ENCODE assay signal across 8 cellular contexts in the genomic region with DNA sequence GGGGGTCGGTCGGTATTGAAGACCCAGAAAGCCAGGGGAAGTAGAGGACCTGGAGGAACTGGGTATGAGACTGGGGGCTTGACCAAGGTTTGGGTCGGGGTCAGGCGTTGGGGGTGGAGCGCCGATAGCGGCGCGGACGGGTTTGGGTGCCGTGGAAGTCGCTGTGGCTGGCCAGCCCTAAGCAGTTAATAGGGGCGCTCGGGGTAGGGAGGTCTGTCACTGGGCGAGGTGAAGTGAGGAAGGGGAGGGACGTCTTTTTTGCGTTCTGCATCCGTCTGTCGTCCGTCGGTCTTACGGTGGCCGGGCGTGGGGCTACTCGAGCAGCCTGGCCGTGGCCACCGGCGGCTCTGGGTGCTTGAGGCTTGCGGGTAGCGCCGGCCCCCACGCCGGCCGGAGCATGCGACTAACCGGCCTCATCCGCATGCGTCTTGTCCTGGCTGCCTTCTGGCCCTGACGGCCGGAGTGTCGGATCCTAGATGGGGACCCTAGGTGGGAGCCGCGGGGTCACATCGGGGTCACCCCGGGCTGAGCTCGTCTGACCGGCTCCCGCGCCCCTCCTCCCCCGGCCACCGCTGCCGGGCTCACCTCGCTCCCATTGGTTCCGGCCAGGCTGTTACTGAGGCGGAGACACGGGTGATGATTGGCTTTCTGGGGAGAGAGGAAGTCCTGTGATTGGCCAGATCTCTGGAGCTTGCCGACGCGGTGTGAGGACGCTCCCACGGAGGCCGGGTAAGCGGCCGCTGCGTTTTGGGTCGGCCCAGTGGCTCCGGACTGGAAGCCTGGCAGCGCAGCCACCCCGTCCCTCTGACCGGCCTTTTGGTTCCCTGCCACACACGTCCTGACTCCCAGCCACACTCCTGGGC. TPM values are rescaled to one million over a fixed set of nuclear protein-coding genes. Genes with fewer than 3 reads are reported as not detected.
A peak's percentile ranks its signal among the peaks of the same experiment; 100 is the strongest.
DNase-seq lines count a peak whose midpoint lies in the region; ATAC-seq and TF ChIP-seq lines count a peak whose summit lies in the region.

No MANE protein-coding gene starts in this region.

- peak overlapping the region; percentile 89 for H3K9ac ChIP-seq in muscle layer of colon (ENCODE audit: low read length)

- peaks cover 72% of the 10 kb centered on the region for H3K4me1 Mint-ChIP-seq in stimulated activated effector memory CD8-positive, alpha-beta T cell treated with anti-CD3 and anti-CD28 coated beads, Interleukin-12 subunit alpha, Interleukin-12 subunit beta, amount 100 ng/mL, for 72 hours

- peak overlapping the region; percentile 98 for H3K27ac Mint-ChIP-seq in stimulated activated effector memory CD8-positive, alpha-beta T cell treated with anti-CD3 and anti-CD28 coated beads, Interleukin-12 subunit alpha, Interleukin-12 subunit beta, amount 100 ng/mL, for 72 hours

- H3K27me3 ChIP-seq in Peyer's patch (no peaks in the 10 kb centered on the region), esophagus muscularis mucosa (no peaks in the 10 kb centered on the region), muscle layer of colon (ENCODE audit: control insufficient read depth in 1 of 2, insufficient read depth in 2 of 2, low read length in 2 of 2) (no peaks in the 10 kb centered on the region)

- DNase-seq in DMS114 treated with DMSO at 0.1 percent for 48 hours (lab: John Stamatoyannopoulos, UW; ENCODE audit: unreplicated experiment) = peak; percentile 93
- peak; percentile 96 for DNase-seq in HuH-7.5 (ENCODE audit: low spot score)
- peak; percentile 91 to 96 (median 91) for DNase-seq in Peyer's patch
- peak; percentile 61 for DNase-seq in activated T-helper 1 cell treated with Interleukin-2 at 50 U/mL for 16 hours (ENCODE audit: low read depth)
- peak; percentile 98 for DNase-seq in esophagus muscularis mucosa (ENCODE audit: extremely low spot score)
- peak; percentile 66 to 91 for DNase-seq in stimulated activated effector memory CD8-positive, alpha-beta T cell treated with anti-CD3 and anti-CD28 coated beads, Interleukin-12 subunit alpha, Interleukin-12 subunit beta, amount 100 ng/mL, for 72 hours (ENCODE audit: low spot score in 2 of 2)

- H3K4me1 ChIP-seq in Peyer's patch (peaks cover 0 to 36% (median 14%) of the 10 kb centered on the region in 4 donors), esophagus muscularis mucosa (peaks cover 25 to 70% (median 58%) of the 10 kb centered on the region in 4 donors), muscle layer of colon (ENCODE audit: insufficient read depth, low read length) (peaks cover 33% of the 10 kb centered on the region)

- TF ChIP-seq POLR2A in Peyer's patch (IDR thresholded peaks at IDR 0.05) (peak; percentile 44 to 89), esophagus muscularis mucosa (IDR thresholded peaks at IDR 0.05; ENCODE audit: low read depth) (peak; percentile 78)

- H3K36me3 Mint-ChIP-seq in stimulated activated effector memory CD8-positive, alpha-beta T cell treated with anti-CD3 and anti-CD28 coated beads, Interleukin-12 subunit alpha, Interleukin-12 subunit beta, amount 100 ng/mL, for 72 hours = peaks cover 2% of the 10 kb centered on the region

- H3K9me3 Mint-ChIP-seq in stimulated activated effector memory CD8-positive, alpha-beta T cell treated with anti-CD3 and anti-CD28 coated beads, Interleukin-12 subunit alpha, Interleukin-12 subunit beta, amount 100 ng/mL, for 72 hours = no peaks in the 10 kb centered on the region

- no peak for TF ChIP-seq CTCF in Peyer's patch (IDR thresholded peaks at IDR 0.05)
- TF ChIP-seq CTCF in esophagus muscularis mucosa (IDR thresholded peaks at IDR 0.05) = peak in 1 of 3 experiments; percentile 7

- H3K36me3 ChIP-seq in Peyer's patch = peaks cover 0 to 51% (median 0%) of the 10 kb centered on the region in 3 donors
- H3K36me3 ChIP-seq in esophagus muscularis mucosa = peaks cover 40 to 53% (median 48%) of the 10 kb centered on the region in 4 donors
- H3K36me3 ChIP-seq in muscle layer of colon (ENCODE audit: insufficient read depth, low read length) = peaks cover 25% of the 10 kb centered on the region

- H3K27ac ChIP-seq in Peyer's patch (peak overlapping the region; percentile 97 to 100 (median 97)), esophagus muscularis mucosa (replicated peaks in 1 of 4) (peak overlapping the region; percentile 97 to 98 (median 98)), muscle layer of colon (ENCODE audit: low read depth, low read length) (peak overlapping the region; percentile 97)

- intact Hi-C loops in esophagus muscularis mucosa (cut with DNase I) = loop anchor here (5.0 kb wide), 1 partner anchor 308 kb away; a partner anchor contains a TSS

- peak overlapping the region; percentile 72 to 80 (median 79) for H3K4me3 ChIP-seq in Peyer's patch
- peak overlapping the region; percentile 64 to 86 (median 73) for H3K4me3 ChIP-seq in esophagus muscularis mucosa
- H3K4me3 ChIP-seq in muscle layer of colon (ENCODE audit: low read depth in 1 of 2, low read length in 2 of 2) = peak overlapping the region; percentile 47 to 91

- peak; percentile 38 for ATAC-seq in GM21423 (IDR thresholded peaks at IDR 0.05; ENCODE audit: unreplicated experiment)
- peak; percentile 65 for ATAC-seq in stimulated activated effector memory CD8-positive, alpha-beta T cell treated with anti-CD3 and anti-CD28 coated beads, Interleukin-12 subunit alpha, Interleukin-12 subunit beta, amount 100 ng/mL, for 72 hours

- no peak for TF ChIP-seq EP300 in esophagus muscularis mucosa (IDR thresholded peaks at IDR 0.05)

- H3K4me3 Mint-ChIP-seq in stimulated activated effector memory CD8-positive, alpha-beta T cell treated with anti-CD3 and anti-CD28 coated beads, Interleukin-12 subunit alpha, Interleukin-12 subunit beta, amount 100 ng/mL, for 72 hours = peak overlapping the region; percentile 80

- WGBS in esophagus muscularis mucosa = under 1% methylated on average over 40 of the region's 71 CpGs

- no peaks in the 10 kb centered on the region for H3K9me3 ChIP-seq in Peyer's patch
- no peaks in the 10 kb centered on the region for H3K9me3 ChIP-seq in esophagus muscularis mucosa
- H3K9me3 ChIP-seq in muscle layer of colon (ENCODE audit: low read length) = no peaks in the 10 kb centered on the region

RNA-seq across cellular contexts. Expression of a gene that starts 10.3 kb away (rescaled TPM):
- total RNA-seq in Peyer's patch (10 to 100 TPM in 3 of 4 donors, 1 to 10 TPM in 1; 3.4 to 29.7 (median 12.9) TPM), esophagus muscularis mucosa (10 to 100 TPM; 13.3 to 45.9 (median 42.5) TPM)

RNA-seq across cellular contexts. Expression of a gene that starts 10.5 kb away (rescaled TPM):
- total RNA-seq in Peyer's patch (10 to 100 TPM; 32.1 to 45.6 (median 36.4) TPM), esophagus muscularis mucosa (100 to 1,000 TPM in 1 of 4 donors, 10 to 100 TPM in 3; 10.8 to 101 (median 15.1) TPM)

RNA-seq across cellular contexts. Expression of a gene that starts 12.8 kb away (rescaled TPM):
- total RNA-seq in Peyer's patch (10 to 100 TPM; 28.6 to 75.8 (median 47.8) TPM), esophagus muscularis mucosa (100 to 1,000 TPM in 2 of 4 donors, 10 to 100 TPM in 2; 61.4 to 110 (median 102) TPM)

RNA-seq across cellular contexts. Expression of a gene that starts 13.3 kb away (rescaled TPM):
- 1 to 10 TPM; 3.3 to 5.1 (median 4.2) TPM for total RNA-seq in Peyer's patch
- 10 to 100 TPM; 11.6 to 14.9 (median 12.0) TPM for total RNA-seq in esophagus muscularis mucosa

RNA-seq across cellular contexts. Expression of a gene that starts 44.1 kb away (rescaled TPM):
- total RNA-seq in Peyer's patch = 10 to 100 TPM; 36.1 to 99.9 (median 45.1) TPM
- total RNA-seq in esophagus muscularis mucosa = 100 to 1,000 TPM in 3 of 4 donors, 10 to 100 TPM in 1; 82.7 to 139 (median 111) TPM

Comparison
In these comparisons a context has a peak if more than half of its experiments do, and no peak if none do; other contexts are left out.
1. Peak in every context shown above with its lines: DNase-seq, ATAC-seq, H3K4me3 ChIP-seq and H3K27ac ChIP-seq.